9 cellular contexts compared by ENCODE assay signal in genomic region chr1:15851251-15852035, GRCh38. TPM values are rescaled to one million over a fixed set of nuclear protein-coding genes. Genes with fewer than 3 reads are reported as not detected.
DNase-seq lines count a peak whose midpoint lies in the region; FAIRE-seq and TF ChIP-seq lines count a peak whose summit lies in the region.
"Had no signal": no experiment of that assay in that cellular context is flagged by ENCODE, and none has a peak within 500 bp of the region (broad histone marks: within the 10 kb centered on the region; RNA-seq: fewer than 3 reads in every experiment).

No MANE protein-coding gene starts in this region.

- in situ Hi-C loops in G401 (cut with HindIII; ENCODE audit: low sequenced_read_pairs) = no loop called here

- CTCF ChIA-PET in H1 (lab: Charles Lee; ENCODE audit: partially characterized antibody) = interaction anchor here (1.2 to 1.7 kb wide), 4 partner anchors 11 to 73 kb away, joined by 3 to 5 read pairs (median 4); no protein-coding TSS in a partner anchor

- H3K4me1 ChIP-seq in H1 (replicated peaks in 1 of 4; ENCODE audit: control insufficient read depth in 3 of 4, insufficient read depth in 4 of 4, low read length in 3 of 4) (peaks cover 0 to 6% (median 2%) of the 10 kb centered on the region in 4 experiments; a peak in 2 of 7 replicates), kidney (ENCODE audit: control insufficient read depth in 1 of 2, insufficient read depth in 1 of 2, low read depth in 1 of 2, low read length in 2 of 2) (peaks cover 6 to 16% of the 10 kb centered on the region in 2 donors)
- peaks cover 6% of the 10 kb centered on the region for H3K4me1 ChIP-seq in effector memory CD4-positive, alpha-beta T cell (ENCODE audit: control insufficient read depth, insufficient read depth, low read length, poor library complexity, severe bottlenecking)

- H2BK15ac ChIP-seq in H1 (ENCODE audit: low read length) = no peak overlapping the region

- peaks cover 8% of the 10 kb centered on the region for H3K23me2 ChIP-seq in H1 (ENCODE audit: low read depth, low read length)

- no peak overlapping the region for H3K4ac ChIP-seq in H1 (replicated peaks; ENCODE audit: insufficient read length, low read depth, low read length)

- TF ChIP-seq RAD21 in H1 (IDR thresholded peaks at IDR 0.05 in 1 of 2, conservative IDR thresholded peaks at IDR 0.05 in 1 of 2; ENCODE audit: low read depth in 2 of 2, low read length in 2 of 2) = no peak

- DNase-seq in G401 (ENCODE audit: low spot score) (peak; percentile 54), NCI-H2227 (lab: John Stamatoyannopoulos, UW; ENCODE audit: unreplicated experiment) (peak; percentile 25), H1 (ENCODE audit: low read depth in 1 of 2, low spot score in 2 of 2) (peak in 1 of 2 experiments; percentile 39), pons (ENCODE audit: low spot score) (peak; percentile 93), kidney (no peak), NCI-H1694 treated with DMSO at 0.1 percent for 48 hours (lab: John Stamatoyannopoulos, UW) (no peak), activated gamma-delta T cell (lab: John Stamatoyannopoulos, UW) (no peak)
- DNase-seq in effector memory CD4-positive, alpha-beta T cell = no peak

- peaks cover 3% of the 10 kb centered on the region; the same call in 1 of the 2 replicates for H3K79me1 ChIP-seq in H1 (ENCODE audit: low read depth, low read length)

- H3K56ac ChIP-seq in H1 (replicated peaks; ENCODE audit: insufficient read length, low read depth, low read length) = no peak overlapping the region

- FAIRE-seq in H1 (lab: Jason Lieb, UNC) (no peak), kidney (lab: Jason Lieb, UNC) (no peak)
- FAIRE-seq: TTC549 had no signal

- intact Hi-C loops in kidney (cut with DNase I) = no loop called here

- no peaks in the 10 kb centered on the region; a peak in 1 of 8 replicates for H3K36me3 ChIP-seq in H1 (ENCODE audit: control insufficient read depth in 2 of 4, insufficient read depth in 4 of 4, low read length in 3 of 4)
- H3K36me3 ChIP-seq in kidney (ENCODE audit: control insufficient read depth in 1 of 2, insufficient read depth in 2 of 2, low read length in 2 of 2) = no peaks in the 10 kb centered on the region
- no peaks in the 10 kb centered on the region for H3K36me3 ChIP-seq in effector memory CD4-positive, alpha-beta T cell (ENCODE audit: control insufficient read depth, insufficient read depth, low read length)

- H3K27me3 ChIP-seq in H1 (replicated peaks in 1 of 4; ENCODE audit: control insufficient read depth in 3 of 4, extremely low read depth in 1 of 4, insufficient read depth in 3 of 4, low read length in 3 of 4) = no peaks in the 10 kb centered on the region; a peak in 1 of 7 replicates
- no peaks in the 10 kb centered on the region for H3K27me3 ChIP-seq in effector memory CD4-positive, alpha-beta T cell (replicated peaks; ENCODE audit: control insufficient read depth, insufficient read depth, low read length, poor library complexity, severe bottlenecking)

- H4K5ac ChIP-seq in H1 (ENCODE audit: insufficient read length, low read depth, low read length) = peak overlapping the region; percentile 48

- POLR2A ChIA-PET in H1 (lab: Charles Lee; ENCODE audit: partially characterized antibody) = interaction anchor here (0.7 to 6.0 kb wide), 4 partner anchors 10 to 51 kb away, joined by 3 to 87 read pairs (median 3); no protein-coding TSS in a partner anchor

- WGBS in H1 (ENCODE audit: extremely low coverage in 1 of 2, insufficient coverage in 1 of 2, insufficient read length in 1 of 2, insufficient replicate concordance in 2 of 2, low coverage in 1 of 2, low lambda C conversion rate in 2 of 2, missing lambda C conversion rate in 1 of 2), 2 experiments = 63% methylated on average over 16 of the region's 16 CpGs; no CpG with 5 or more reads in 1 of the 2 experiments

- H2BK12ac ChIP-seq in H1 (ENCODE audit: low read depth, low read length) = no peak overlapping the region

- no peak overlapping the region for H2AK5ac ChIP-seq in H1 (ENCODE audit: low read depth, low read length)

- H4K20me1 ChIP-seq in H1 (replicated peaks in 1 of 2; ENCODE audit: control insufficient read depth in 1 of 2, insufficient read depth in 2 of 2, low read length in 2 of 2) = peaks cover 0 to 5% of the 10 kb centered on the region in 2 experiments

- no peak overlapping the region for H3K23ac ChIP-seq in H1 (ENCODE audit: insufficient read length)

- no peak overlapping the region for H3K14ac ChIP-seq in H1 (ENCODE audit: insufficient read length)

- H3K9me3 ChIP-seq in H1 (ENCODE audit: insufficient read depth in 2 of 2, low read depth in 1 of 2, low read length in 1 of 2) (no peaks in the 10 kb centered on the region), kidney (ENCODE audit: control insufficient read depth in 1 of 2, low read length in 2 of 2) (no peaks in the 10 kb centered on the region)
- no peaks in the 10 kb centered on the region for H3K9me3 ChIP-seq in effector memory CD4-positive, alpha-beta T cell (ENCODE audit: control insufficient read depth, low read length)

- H2BK5ac ChIP-seq in H1 (ENCODE audit: low read depth, low read length) = no peak overlapping the region

- no peak overlapping the region for H2AFZ ChIP-seq in H1 (ENCODE audit: low read length)

- H2BK20ac ChIP-seq in H1 (ENCODE audit: low read length) = no peak overlapping the region

- H3K18ac ChIP-seq in H1 (ENCODE audit: extremely low read depth, low read length) = no peak overlapping the region; the same call in 1 of the 2 replicates

- TF ChIP-seq POLR2A in H1 (IDR thresholded peaks at IDR 0.05; ENCODE audit: control extremely low read depth in 1 of 2, low read depth in 2 of 2, low read length in 2 of 2) = no peak

- H3K9ac ChIP-seq in H1 (replicated peaks in 1 of 4; ENCODE audit: extremely low read depth in 1 of 4, low read depth in 3 of 4, low read length in 3 of 4) (no peak overlapping the region), kidney (ENCODE audit: low read length in 2 of 2) (peak overlapping the region in 1 of 2 donors; percentile 40)

- no peak overlapping the region; the same call in 1 of the 2 replicates for H4K8ac ChIP-seq in H1 (ENCODE audit: extremely low read depth, insufficient read depth, low read length)

- H3K4me3 ChIP-seq in H1 (ENCODE audit: extremely low read depth in 1 of 4, insufficient read depth in 2 of 4, low read depth in 3 of 4, low read length in 4 of 4) (peak overlapping the region in 1 of 4 experiments; percentile 42; a peak in 2 of 8 replicates), kidney (ENCODE audit: low read length in 2 of 2) (no peak overlapping the region)
- no peak overlapping the region for H3K4me3 ChIP-seq in effector memory CD4-positive, alpha-beta T cell (ENCODE audit: insufficient read depth, low read depth, low read length, poor library complexity, severe bottlenecking)

- H2BK120ac ChIP-seq in H1 (replicated peaks; ENCODE audit: low read depth, low read length) = no peak overlapping the region

- H3K4me2 ChIP-seq in H1 (ENCODE audit: insufficient read depth in 1 of 2, low read depth in 2 of 2, low read length in 2 of 2) = peak overlapping the region; percentile 17 to 72; a peak in 3 of 4 replicates

- H3K79me2 ChIP-seq in H1 (ENCODE audit: control insufficient read depth in 1 of 2, insufficient read depth in 2 of 2, low read length in 2 of 2) = peaks cover 0 to 79% of the 10 kb centered on the region in 2 experiments; a peak in 3 of 4 replicates

- TF ChIP-seq EP300 in H1 (IDR thresholded peaks at IDR 0.05; ENCODE audit: borderline replicate concordance in 1 of 2, low read depth in 2 of 2, low read length in 2 of 2) = no peak

- TF ChIP-seq CTCF in H1 (IDR thresholded peaks at IDR 0.05; ENCODE audit: control extremely low read depth in 1 of 3, insufficient read depth in 1 of 3, low read depth in 1 of 3, low read length in 3 of 3) (no peak), kidney (IDR thresholded peaks at IDR 0.05; ENCODE audit: borderline replicate concordance, extremely low read depth, insufficient read depth) (no peak)

- H3K27ac ChIP-seq in H1 (ENCODE audit: low read depth, low read length) (no peak overlapping the region), kidney (ENCODE audit: low read depth in 2 of 2, low read length in 2 of 2) (no peak overlapping the region)
- no peak overlapping the region for H3K27ac ChIP-seq in effector memory CD4-positive, alpha-beta T cell (ENCODE audit: insufficient read depth, low read length, poor library complexity, severe bottlenecking)

- H4K91ac ChIP-seq in H1 (replicated peaks; ENCODE audit: insufficient read length, low read length) = no peak overlapping the region

TF ChIP-seq in H1, 55 proteins besides CTCF, POLR2A, EP300 and RAD21 (continues in another document):
- no peak for TF ChIP-seq GABPA (IDR thresholded peaks at IDR 0.05; ENCODE audit: borderline replicate concordance, insufficient read depth, low read length)
- no peak for TF ChIP-seq FOSL1 (IDR thresholded peaks at IDR 0.05; ENCODE audit: insufficient read depth, low read depth, low read length)

RNA-seq across cellular contexts. Expression of gene SPEN, which starts 3.9 kb away (rescaled TPM):
- 1.5 and 2.4 TPM in 2 replicates for total RNA-seq in G401 (2014; rRNA removed; shearing (Covaris generic))
- 47.6 and 52.1 TPM in 2 replicates for total RNA-seq in H1 (2021; fragmentation: NEBNext Ultra II Directional; extraction: Animal tissue kit (Norgen Biotek cat#: 25700))
- polyA plus RNA-seq in H1 (2011; rRNA removed) = 12.5 and 13.6 TPM in 2 replicates
- polyA plus RNA-seq in H1 (2011; cell fraction: cytosol; rRNA removed) = 7.8 TPM
- polyA plus RNA-seq in H1 (2011; cell fraction: nucleus; rRNA removed) = 42.6 TPM
- polyA plus RNA-seq in H1 (2012, experiment 1 of 2) = 32.8 to 43.0 TPM (median 38.8 TPM) in 4 replicates
- polyA plus RNA-seq in H1 (2012, experiment 2 of 2) = 1.2 TPM
- polyA plus RNA-seq in H1 (2013, experiment 1 of 2) = 25.4 TPM
- 24.1 TPM for polyA plus RNA-seq in H1 (2013, experiment 2 of 2)
- polyA minus RNA-seq in H1 (2011; rRNA and poly(A)+ RNA removed) = 33.9 and 41.3 TPM in 2 replicates
- polyA minus RNA-seq in H1 (2011; cell fraction: cytosol; rRNA and poly(A)+ RNA removed) = 27.7 TPM
- 42.9 TPM for polyA minus RNA-seq in H1 (2011; cell fraction: nucleus; rRNA and poly(A)+ RNA removed)
- total RNA-seq in kidney = 70.7 TPM
- polyA plus RNA-seq in kidney (ENCODE audit: insufficient read depth, low read depth, low replicate concordance) = 9.4 TPM

RNA-seq across cellular contexts. Expression of gene UQCRHL, which starts 44.0 kb away (rescaled TPM):
- 6.0 and 6.8 TPM in 2 replicates for total RNA-seq in G401 (2014; rRNA removed; shearing (Covaris generic))
- 3.4 and 3.9 TPM in 2 replicates for total RNA-seq in H1 (2021; fragmentation: NEBNext Ultra II Directional; extraction: Animal tissue kit (Norgen Biotek cat#: 25700))
- polyA plus RNA-seq in H1 (2011; rRNA removed) (2.6 and 3.7 TPM in 2 replicates), kidney (ENCODE audit: insufficient read depth, low read depth, low replicate concordance) (11.8 TPM)
- polyA plus RNA-seq in H1 (2011; cell fraction: cytosol; rRNA removed) = 3.2 TPM
- polyA plus RNA-seq in H1 (2011; cell fraction: nucleus; rRNA removed) = 1.4 TPM
- 4.7 to 48.6 TPM (median 15.9 TPM) in 4 replicates for polyA plus RNA-seq in H1 (2012, experiment 1 of 2)
- polyA plus RNA-seq in H1 (2012, experiment 2 of 2) = 0.83 TPM
- 3.7 TPM for polyA plus RNA-seq in H1 (2013, experiment 1 of 2)
- 3.8 TPM for polyA plus RNA-seq in H1 (2013, experiment 2 of 2)
- 0.68 and 0.73 TPM in 2 replicates for polyA minus RNA-seq in H1 (2011; rRNA and poly(A)+ RNA removed)
- polyA minus RNA-seq in H1 (2011; cell fraction: cytosol; rRNA and poly(A)+ RNA removed) = 6.5 TPM
- 1.2 TPM for polyA minus RNA-seq in H1 (2011; cell fraction: nucleus; rRNA and poly(A)+ RNA removed)
- 0.91 TPM for total RNA-seq in kidney

Comparison
In these comparisons a context has a peak if more than half of its experiments do, and no peak if none do; other contexts are left out.
1. DNase-seq: peak in G401 (single experiment), NCI-H2227 (single experiment) and pons (single experiment); none in kidney (single experiment), effector memory CD4-positive, alpha-beta T cell (0 of 3), NCI-H1694 treated with DMSO at 0.1 percent for 48 hours (single experiment) and activated gamma-delta T cell (single experiment).
2. RNA of gene SPEN, which starts 3.9 kb away (total RNA-seq): 70.7 TPM in kidney (single experiment) and 47.6 to 52.1 TPM in H1; 1.5 to 2.4 TPM in G401; every median in the first group is over 10 times any median in the second.